In genomic region chr22:34010259-34010658, GRCh38 we compare ENCODE assay signal across 33 cellular contexts.
A peak's percentile ranks its signal among the peaks of the same experiment; 100 is the strongest.
DNase-seq lines count a peak whose midpoint lies in the region; ATAC-seq and TF ChIP-seq lines count a peak whose summit lies in the region.
"Had no signal": no experiment of that assay in that cellular context is flagged by ENCODE, and none has a peak within 500 bp of the region (broad histone marks: within the 10 kb centered on the region; RNA-seq: fewer than 3 reads in every experiment).

No MANE protein-coding gene starts in this region.

- H2BK120ac ChIP-seq in H9 (ENCODE audit: low read depth, low read length, poor library complexity, severe bottlenecking), result no peak overlapping the region

- DNase-seq in esophagus muscularis mucosa (ENCODE audit: extremely low spot score) (peak; percentile 78), lung (ENCODE audit: low spot score) (peak; percentile 18), H9 (no peak), GM19238 (ENCODE audit: insufficient read length, low spot score) (no peak)
- DNase-seq: 8988T; ACHN; AML-193; BE2C; C1 segment of cervical spinal cord; Caco-2; Calu3; CD4-positive, alpha-beta memory T cell; CD4-positive, alpha-beta T cell; CD4-positive, CD25-positive, alpha-beta regulatory T cell; CD8-positive, alpha-beta memory T cell; CD8-positive, alpha-beta T cell; COR-L47; DMS 273 treated with DMSO at 0.1 percent for 48 hours; DMS153; DMS53; DMS79; DMS79 treated with DMSO at 0.1 percent for 48 hours; DND-41; EL had no signal

- no peak overlapping the region for H3K23ac ChIP-seq in H9 (ENCODE audit: insufficient read length, low read depth, low read length)

- H3K9me3 ChIP-seq in HEK293 (ENCODE audit: control insufficient read depth, insufficient read depth, low read depth, low read length) (no peaks in the 10 kb centered on the region; the same call in 1 of the 2 replicates), esophagus muscularis mucosa (peaks cover 0 to 22% (median 18%) of the 10 kb centered on the region in 4 donors), lung (ENCODE audit: control insufficient read depth in 2 of 2, insufficient read depth in 1 of 2, low read length in 1 of 2) (peaks cover 2 to 8% of the 10 kb centered on the region in 2 donors), H9 (ENCODE audit: control insufficient read depth, low read depth, low read length) (peaks cover 6% of the 10 kb centered on the region)
- H3K9me3 ChIP-seq: A549, BE2C had no signal

- TF ChIP-seq EP300 in esophagus muscularis mucosa (IDR thresholded peaks at IDR 0.05), result no peak

- H3K9me3 Mint-ChIP-seq in H9, result peaks cover 45 to 59% of the 10 kb centered on the region in 2 experiments

- H3K27me3 ChIP-seq in esophagus muscularis mucosa (no peaks in the 10 kb centered on the region), lung (ENCODE audit: control insufficient read depth, insufficient read depth) (no peaks in the 10 kb centered on the region), H9 (ENCODE audit: insufficient read depth, low read length) (no peaks in the 10 kb centered on the region)
- H3K27me3 ChIP-seq: BE2C; BLaER1; BLaER1 treated with 17β-estradiol and CSF1 and Interleukin-3, amounts not matched to agents 10 nM and 100 nM had no signal

- no peaks in the 10 kb centered on the region for H4K20me1 ChIP-seq in H9 (ENCODE audit: control insufficient read depth, insufficient read depth, insufficient read length)
- H4K20me1 ChIP-seq: BLaER1; BLaER1 treated with 17β-estradiol and CSF1 and Interleukin-3, amounts not matched to agents 10 nM and 100 nM had no signal

- H2BK15ac ChIP-seq in H9 (ENCODE audit: low read depth, low read length), result no peak overlapping the region

- H3K27me3 Mint-ChIP-seq in H9 (ENCODE audit: low read depth), result peaks cover 13% of the 10 kb centered on the region
- H3K27me3 Mint-ChIP-seq: CD4-positive, alpha-beta memory T cell; CD4-positive, alpha-beta T cell; CD8-positive, alpha-beta memory T cell had no signal

- H3K4me3 Mint-ChIP-seq in H9, result no peak overlapping the region
- H3K4me3 Mint-ChIP-seq: B cell; CD14-positive monocyte; CD4-positive, alpha-beta memory T cell; CD4-positive, alpha-beta T cell; CD4-positive, CD25-positive, alpha-beta regulatory T cell; CD8-positive, alpha-beta memory T cell; CD8-positive, alpha-beta T cell had no signal

- no peak overlapping the region for H3K14ac ChIP-seq in H9 (ENCODE audit: insufficient read depth, low read length)

- H2BK12ac ChIP-seq in H9 (ENCODE audit: insufficient read length, low read depth, low read length), result no peak overlapping the region

- H3K4me3 ChIP-seq in HEK293 (ENCODE audit: low read depth, low read length) (no peak overlapping the region), esophagus muscularis mucosa (no peak overlapping the region), lung (no peak overlapping the region)
- H3K4me3 ChIP-seq: A549; BLaER1; BLaER1 treated with 17β-estradiol and CSF1 and Interleukin-3, amounts not matched to agents 10 nM and 100 nM had no signal

- POLR2A ChIA-PET in HEK293 (lab: Yijun Ruan, JAX), result no interaction called here

- no peaks in the 10 kb centered on the region for H3K79me1 ChIP-seq in H9 (ENCODE audit: insufficient read depth, low read depth, low read length, poor library complexity, severe bottlenecking)

- no peak overlapping the region for H3K9ac ChIP-seq in H9 (ENCODE audit: extremely low read depth, insufficient read length, low read length)
- H3K9ac ChIP-seq: BLaER1; BLaER1 treated with 17β-estradiol and CSF1 and Interleukin-3, amounts not matched to agents 10 nM and 100 nM had no signal

- TF ChIP-seq CTCF in HEK293 (tag by site-specific recombination; IDR thresholded peaks at IDR 0.05) (no peak), esophagus muscularis mucosa (IDR thresholded peaks at IDR 0.05) (no peak), lung (IDR thresholded peaks at IDR 0.05; ENCODE audit: control extremely low read depth, extremely low read depth) (no peak), H9 (conservative IDR thresholded peaks at IDR 0.05) (no peak)

- no peaks in the 10 kb centered on the region for H3K4me1 ChIP-seq in HEK293 (ENCODE audit: control insufficient read depth, insufficient read depth, low read length)
- no peaks in the 10 kb centered on the region for H3K4me1 ChIP-seq in esophagus muscularis mucosa
- no peaks in the 10 kb centered on the region for H3K4me1 ChIP-seq in lung (ENCODE audit: control insufficient read depth in 2 of 2, insufficient read depth in 2 of 2, low read length in 2 of 2)
- no peaks in the 10 kb centered on the region for H3K4me1 ChIP-seq in H9 (ENCODE audit: insufficient read depth, low read length)
- H3K4me1 ChIP-seq: A549; BE2C; BLaER1; BLaER1 treated with 17β-estradiol and CSF1 and Interleukin-3, amounts not matched to agents 10 nM and 100 nM; Caco-2 had no signal

- intact Hi-C loops in esophagus muscularis mucosa (cut with DNase I), result no loop called here

- no peak overlapping the region for H2AK5ac ChIP-seq in H9 (ENCODE audit: insufficient read length, low read length)

- H3K27ac Mint-ChIP-seq in H9, result no peak overlapping the region
- H3K27ac Mint-ChIP-seq: B cell; CD14-positive monocyte; CD4-positive, alpha-beta memory T cell; CD4-positive, alpha-beta T cell; CD4-positive, CD25-positive, alpha-beta regulatory T cell; CD8-positive, alpha-beta memory T cell; CD8-positive, alpha-beta T cell had no signal

- no peak overlapping the region for H3K4ac ChIP-seq in H9 (ENCODE audit: low read depth, low read length)

- no peak overlapping the region for H2AFZ ChIP-seq in H9 (ENCODE audit: low read length)

- H3K36me3 Mint-ChIP-seq in H9 (ENCODE audit: insufficient read depth in 1 of 3, low read depth in 3 of 3), result peaks cover 14 to 44% (median 26%) of the 10 kb centered on the region in 3 experiments
- H3K36me3 Mint-ChIP-seq: CD14-positive monocyte; CD4-positive, alpha-beta memory T cell; CD4-positive, CD25-positive, alpha-beta regulatory T cell; CD8-positive, alpha-beta memory T cell; CD8-positive, alpha-beta T cell had no signal

- no peak overlapping the region for H3T11ph ChIP-seq in H9 (ENCODE audit: low read length)

- H3K79me2 ChIP-seq in H9 (ENCODE audit: insufficient read depth, low read length), result no peaks in the 10 kb centered on the region

- H2BK5ac ChIP-seq in H9 (ENCODE audit: insufficient read length, low read length), result no peak overlapping the region

- no peak overlapping the region for H2BK20ac ChIP-seq in H9 (ENCODE audit: low read depth, low read length, poor library complexity, severe bottlenecking)

- H3K27ac ChIP-seq in HEK293 (ENCODE audit: extremely low read depth, low read depth, low read length) (no peak overlapping the region), esophagus muscularis mucosa (replicated peaks in 1 of 4) (no peak overlapping the region), lung (ENCODE audit: low read depth in 1 of 2, low read length in 1 of 2) (no peak overlapping the region), H9 (ENCODE audit: insufficient read length, low read depth, low read length) (no peak overlapping the region)
- H3K27ac ChIP-seq: 22Rv1; A549; BLaER1; BLaER1 treated with 17β-estradiol and CSF1 and Interleukin-3, amounts not matched to agents 10 nM and 100 nM; C4-2B had no signal

- H4K5ac ChIP-seq in H9 (ENCODE audit: insufficient read length, low read depth, low read length), result no peak overlapping the region

- H4K91ac ChIP-seq in H9 (ENCODE audit: insufficient read length, low read depth, low read length), result no peak overlapping the region

- H3K4me2 ChIP-seq in H9 (ENCODE audit: insufficient read depth, insufficient read length, low read length), result no peak overlapping the region
- H3K4me2 ChIP-seq: A549; BLaER1; BLaER1 treated with 17β-estradiol and CSF1 and Interleukin-3, amounts not matched to agents 10 nM and 100 nM had no signal

- H3K18ac ChIP-seq in H9 (ENCODE audit: insufficient read length, low read depth, low read length), result no peak overlapping the region

- no peak for TF ChIP-seq POLR2A in esophagus muscularis mucosa (IDR thresholded peaks at IDR 0.05; ENCODE audit: low read depth)

- no peak for ATAC-seq in lung (ENCODE audit: insufficient read depth, low FRiP score)
- no peak for ATAC-seq in GM21619 (IDR thresholded peaks at IDR 0.05; ENCODE audit: unreplicated experiment)
- ATAC-seq: A549; CD8-positive, alpha-beta T cell had no signal

- no peak overlapping the region for H4K8ac ChIP-seq in H9 (replicated peaks; ENCODE audit: insufficient read length, low read depth, low read length)

- WGBS in esophagus muscularis mucosa, result 84% methylated on average over 3 of the region's 3 CpGs
- 85 to 87% methylated on average over 3 of the region's 3 CpGs for WGBS in lung, 2 donors
- no CpG with 5 or more reads among the region's 3 CpGs for WGBS in H9 (ENCODE audit: extremely low coverage, insufficient read length, low lambda C conversion rate)

- H3K23me2 ChIP-seq in H9 (ENCODE audit: insufficient read length, low read depth, low read length, poor library complexity, severe bottlenecking), result no peaks in the 10 kb centered on the region

- no peaks in the 10 kb centered on the region for H3K4me1 Mint-ChIP-seq in H9
- H3K4me1 Mint-ChIP-seq: B cell; CD14-positive monocyte; CD4-positive, alpha-beta memory T cell; CD4-positive, CD25-positive, alpha-beta regulatory T cell; CD8-positive, alpha-beta memory T cell had no signal

- CTCF ChIA-PET in HEK293 (lab: Yijun Ruan, JAX), result interaction anchor here (0.9 kb wide), 1 partner anchor 87 kb away, joined by 3 read pairs; no protein-coding TSS in a partner anchor

- H3K56ac ChIP-seq in H9 (ENCODE audit: insufficient read length, low read depth, low read length), result no peak overlapping the region

- no peaks in the 10 kb centered on the region for H3K36me3 ChIP-seq in HEK293 (ENCODE audit: control insufficient read depth in 2 of 2, insufficient read depth in 1 of 2, low read length in 2 of 2)
- no peaks in the 10 kb centered on the region for H3K36me3 ChIP-seq in esophagus muscularis mucosa
- H3K36me3 ChIP-seq in lung (ENCODE audit: control insufficient read depth in 2 of 2, insufficient read depth in 2 of 2, low read length in 2 of 2), result no peaks in the 10 kb centered on the region
- H3K36me3 ChIP-seq: BE2C; BLaER1; BLaER1 treated with 17β-estradiol and CSF1 and Interleukin-3, amounts not matched to agents 10 nM and 100 nM had no signal

TF ChIP-seq in HEK293, 187 proteins besides CTCF, POLR2A, EP300 and RAD21:
- TF ChIP-seq ZFP3 (tag by site-specific recombination; IDR thresholded peaks at IDR 0.05; ENCODE audit: low read depth) (peak; percentile 58; the same call in 1 of the 2 replicates), ZNF510 (tag by site-specific recombination; IDR thresholded peaks at IDR 0.05; ENCODE audit: insufficient replicate concordance) (no peak)

Comparison
In these comparisons a context has a peak if more than half of its experiments do, and no peak if none do; other contexts are left out.
1. DNase-seq: peak in esophagus muscularis mucosa (single experiment) and lung (single experiment); none in H9 (single experiment) and GM19238 (single experiment).